Comparison of ENCODE assay signal across 18 cellular contexts in genomic region chr3:12929801-12930200, GRCh38.
A peak's percentile ranks its signal among the peaks of the same experiment; 100 is the strongest.
DNase-seq lines count a peak whose midpoint lies in the region; ATAC-seq and TF ChIP-seq lines count a peak whose summit lies in the region.
"Had no signal": no experiment of that assay in that cellular context is flagged by ENCODE, and none has a peak within 500 bp of the region (broad histone marks: within the 10 kb centered on the region; RNA-seq: fewer than 3 reads in every experiment).

No MANE protein-coding gene starts in this region.

- DNase-seq in NCI-H2227 (lab: John Stamatoyannopoulos, UW; ENCODE audit: unreplicated experiment) (peak; percentile 6), NCI-H2227 treated with DMSO at 0.1 percent for 48 hours (lab: John Stamatoyannopoulos, UW) (no peak), natural killer cell (no peak), suprapubic skin (ENCODE audit: low spot score in 2 of 2) (no peak)
- DNase-seq in natural killer cell treated with Interleukin-12 subunit alpha and Interleukin-12 subunit beta and Interleukin-15 and Interleukin-18, amount 100 ng/mL, for 72 hours (ENCODE audit: low spot score), result no peak
- DNase-seq in central memory CD8-positive, alpha-beta T cell (ENCODE audit: low spot score in 2 of 2), result no peak
- no peak for DNase-seq in stimulated activated naive B cell treated with anti-CD40 and anti-IgM and Interleukin-4, amounts not matched to agents 10 μg/mL and 1 μg/mL and 100 μg/mL, for 72 hours
- no peak for DNase-seq in T-helper 2 cell treated with Interferon-gamma antibody and Interleukin-4, amounts not matched to agents 5 μg/mL and 100 μg/mL, for 36 hours (ENCODE audit: low spot score)
- DNase-seq: 8988T; DMS53; heart right ventricle; NCI-H1105; NCI-H2107; NCI-H774; PC-9; posterior cingulate gyrus; stimulated activated CD8-positive, alpha-beta memory T cell treated with anti-CD3 and anti-CD28 coated beads, Interleukin-4, amount 100 ng/mL, for 48 hours had no signal

- H3K4me1 Mint-ChIP-seq in natural killer cell, result peaks cover 34 to 46% of the 10 kb centered on the region in 2 donors
- peaks cover 24 to 43% of the 10 kb centered on the region in 2 donors for H3K4me1 Mint-ChIP-seq in natural killer cell treated with Interleukin-12 subunit alpha and Interleukin-12 subunit beta and Interleukin-15 and Interleukin-18, amount 100 ng/mL, for 72 hours (ENCODE audit: low read depth in 2 of 2)
- peaks cover 45% of the 10 kb centered on the region for H3K4me1 Mint-ChIP-seq in central memory CD8-positive, alpha-beta T cell
- H3K4me1 Mint-ChIP-seq in stimulated activated naive B cell treated with anti-CD40 and anti-IgM and Interleukin-4, amounts not matched to agents 10 μg/mL and 1 μg/mL and 100 μg/mL, for 72 hours, result peaks cover 40 to 62% of the 10 kb centered on the region in 2 donors
- H3K4me1 Mint-ChIP-seq in T-helper 2 cell treated with Interferon-gamma antibody and Interleukin-4, amounts not matched to agents 5 μg/mL and 100 μg/mL, for 36 hours (ENCODE audit: low read depth), result no peaks in the 10 kb centered on the region

- no peak overlapping the region for H3K27ac ChIP-seq in suprapubic skin
- H3K27ac ChIP-seq: BLaER1 treated with 17β-estradiol and CSF1 and Interleukin-3, amounts not matched to agents 10 nM and 100 nM; PC-9 had no signal

- peaks cover 27% of the 10 kb centered on the region for H3K4me1 ChIP-seq in suprapubic skin

- no peak for TF ChIP-seq CTCF in natural killer cell (IDR thresholded peaks at IDR 0.05)
- no peak for TF ChIP-seq CTCF in suprapubic skin (IDR thresholded peaks at IDR 0.05)

- TF ChIP-seq POLR2A in suprapubic skin (IDR thresholded peaks at IDR 0.05), result no peak

- H3K4me3 ChIP-seq in suprapubic skin, result no peak overlapping the region
- H3K4me3 ChIP-seq: BLaER1 treated with 17β-estradiol and CSF1 and Interleukin-3, amounts not matched to agents 10 nM and 100 nM; heart right ventricle; PC-9 had no signal

- peak overlapping the region; percentile 34 to 75 for H3K27ac Mint-ChIP-seq in natural killer cell
- peak overlapping the region in 1 of 2 donors; percentile 60 for H3K27ac Mint-ChIP-seq in natural killer cell treated with Interleukin-12 subunit alpha and Interleukin-12 subunit beta and Interleukin-15 and Interleukin-18, amount 100 ng/mL, for 72 hours
- peak overlapping the region; percentile 61 for H3K27ac Mint-ChIP-seq in central memory CD8-positive, alpha-beta T cell (ENCODE audit: low read depth)
- H3K27ac Mint-ChIP-seq in stimulated activated naive B cell treated with anti-CD40 and anti-IgM and Interleukin-4, amounts not matched to agents 10 μg/mL and 1 μg/mL and 100 μg/mL, for 72 hours, result peak overlapping the region; percentile 38
- no peak overlapping the region for H3K27ac Mint-ChIP-seq in T-helper 2 cell treated with Interferon-gamma antibody and Interleukin-4, amounts not matched to agents 5 μg/mL and 100 μg/mL, for 36 hours

- no peaks in the 10 kb centered on the region for H3K9me3 ChIP-seq in suprapubic skin
- H3K9me3 ChIP-seq: BLaER1 treated with 17β-estradiol and CSF1 and Interleukin-3, amounts not matched to agents 10 nM and 100 nM; heart right ventricle had no signal

- 89% methylated on average over 1 of the region's 6 CpGs for WGBS in suprapubic skin

- no peaks in the 10 kb centered on the region for H3K27me3 ChIP-seq in suprapubic skin
- H3K27me3 ChIP-seq: BLaER1 treated with 17β-estradiol and CSF1 and Interleukin-3, amounts not matched to agents 10 nM and 100 nM; heart right ventricle had no signal

- TF ChIP-seq EP300 in suprapubic skin (IDR thresholded peaks at IDR 0.05), result no peak

- no peaks in the 10 kb centered on the region for H3K27me3 Mint-ChIP-seq in natural killer cell (ENCODE audit: low read depth in 2 of 2)
- H3K27me3 Mint-ChIP-seq in natural killer cell treated with Interleukin-12 subunit alpha and Interleukin-12 subunit beta and Interleukin-15 and Interleukin-18, amount 100 ng/mL, for 72 hours, result no peaks in the 10 kb centered on the region
- no peaks in the 10 kb centered on the region for H3K27me3 Mint-ChIP-seq in central memory CD8-positive, alpha-beta T cell
- H3K27me3 Mint-ChIP-seq in stimulated activated naive B cell treated with anti-CD40 and anti-IgM and Interleukin-4, amounts not matched to agents 10 μg/mL and 1 μg/mL and 100 μg/mL, for 72 hours, result no peaks in the 10 kb centered on the region
- H3K27me3 Mint-ChIP-seq in T-helper 2 cell treated with Interferon-gamma antibody and Interleukin-4, amounts not matched to agents 5 μg/mL and 100 μg/mL, for 36 hours (ENCODE audit: low read depth), result no peaks in the 10 kb centered on the region

- H3K9me3 Mint-ChIP-seq in natural killer cell, result no peaks in the 10 kb centered on the region
- H3K9me3 Mint-ChIP-seq in natural killer cell treated with Interleukin-12 subunit alpha and Interleukin-12 subunit beta and Interleukin-15 and Interleukin-18, amount 100 ng/mL, for 72 hours, result no peaks in the 10 kb centered on the region
- H3K9me3 Mint-ChIP-seq in central memory CD8-positive, alpha-beta T cell, result no peaks in the 10 kb centered on the region
- no peaks in the 10 kb centered on the region for H3K9me3 Mint-ChIP-seq in stimulated activated naive B cell treated with anti-CD40 and anti-IgM and Interleukin-4, amounts not matched to agents 10 μg/mL and 1 μg/mL and 100 μg/mL, for 72 hours
- H3K9me3 Mint-ChIP-seq in T-helper 2 cell treated with Interferon-gamma antibody and Interleukin-4, amounts not matched to agents 5 μg/mL and 100 μg/mL, for 36 hours, result no peaks in the 10 kb centered on the region

- intact Hi-C loops in natural killer cell (cut with micrococcal nuclease), result no loop called here

- no peak for ATAC-seq in natural killer cell
- ATAC-seq in natural killer cell treated with Interleukin-12 subunit alpha and Interleukin-12 subunit beta and Interleukin-15 and Interleukin-18, amount 100 ng/mL, for 72 hours, result no peak
- no peak for ATAC-seq in central memory CD8-positive, alpha-beta T cell (replicated peaks; ENCODE audit: extremely low read depth, poor library complexity, severe bottlenecking)
- peak in 1 of 2 donors; percentile 32 for ATAC-seq in stimulated activated naive B cell treated with anti-CD40 and anti-IgM and Interleukin-4, amounts not matched to agents 10 μg/mL and 1 μg/mL and 100 μg/mL, for 72 hours (replicated peaks)
- ATAC-seq: heart right ventricle had no signal

- H3K36me3 Mint-ChIP-seq in natural killer cell, result no peaks in the 10 kb centered on the region
- no peaks in the 10 kb centered on the region for H3K36me3 Mint-ChIP-seq in natural killer cell treated with Interleukin-12 subunit alpha and Interleukin-12 subunit beta and Interleukin-15 and Interleukin-18, amount 100 ng/mL, for 72 hours
- peaks cover 29% of the 10 kb centered on the region for H3K36me3 Mint-ChIP-seq in central memory CD8-positive, alpha-beta T cell (ENCODE audit: insufficient read depth)
- peaks cover 28 to 43% of the 10 kb centered on the region in 2 donors for H3K36me3 Mint-ChIP-seq in stimulated activated naive B cell treated with anti-CD40 and anti-IgM and Interleukin-4, amounts not matched to agents 10 μg/mL and 1 μg/mL and 100 μg/mL, for 72 hours
- peaks cover 5% of the 10 kb centered on the region for H3K36me3 Mint-ChIP-seq in T-helper 2 cell treated with Interferon-gamma antibody and Interleukin-4, amounts not matched to agents 5 μg/mL and 100 μg/mL, for 36 hours (ENCODE audit: low read depth)

- peaks cover 76% of the 10 kb centered on the region for H3K36me3 ChIP-seq in suprapubic skin

- no peak overlapping the region for H3K4me3 Mint-ChIP-seq in natural killer cell
- H3K4me3 Mint-ChIP-seq in natural killer cell treated with Interleukin-12 subunit alpha and Interleukin-12 subunit beta and Interleukin-15 and Interleukin-18, amount 100 ng/mL, for 72 hours, result no peak overlapping the region
- H3K4me3 Mint-ChIP-seq in central memory CD8-positive, alpha-beta T cell, result no peak overlapping the region
- no peak overlapping the region for H3K4me3 Mint-ChIP-seq in stimulated activated naive B cell treated with anti-CD40 and anti-IgM and Interleukin-4, amounts not matched to agents 10 μg/mL and 1 μg/mL and 100 μg/mL, for 72 hours
- H3K4me3 Mint-ChIP-seq in T-helper 2 cell treated with Interferon-gamma antibody and Interleukin-4, amounts not matched to agents 5 μg/mL and 100 μg/mL, for 36 hours, result no peak overlapping the region
